Comparison of ENCODE assay signal across 1 cellular context in genomic region chr10:70109064-70109729, GRCh38.
TF ChIP-seq lines count a peak whose summit lies in the region.

No MANE protein-coding gene starts in this region.

TF ChIP-seq in HepG2, 621 proteins besides CTCF, POLR2A, EP300 and RAD21 (continued from another document and continues in another):
- TF ChIP-seq NFAT5 (CRISPR knock-in tag; IDR thresholded peaks at IDR 0.05) (0 out of 2 replicates have a peak, but pooled peaks have one; percentile 52), CREM (IDR thresholded peaks at IDR 0.05) (0 out of 2 replicates have a peak, but pooled peaks have one; percentile 20), CREM (CRISPR knock-in tag; IDR thresholded peaks at IDR 0.05) (no peak), GATAD2A (CRISPR knock-in tag; IDR thresholded peaks at IDR 0.05) (peak; percentile 82), HNF1A (IDR thresholded peaks at IDR 0.05; ENCODE audit: low read depth) (peak; percentile 42; the same call in 1 of the 2 replicates), HNF1A (CRISPR knock-in tag; IDR thresholded peaks at IDR 0.05; ENCODE audit: borderline replicate concordance) (peak; percentile 72; the same call in 1 of the 2 replicates), U2AF1 (optimal IDR thresholded peaks at IDR 0.05; ENCODE audit: low read depth, low read length) (no peak), ZNF740 (CRISPR knock-in tag; IDR thresholded peaks at IDR 0.05) (no peak), ZNF264 (CRISPR knock-in tag; IDR thresholded peaks at IDR 0.05) (peak; percentile 78), POLR2AphosphoS5 (IDR thresholded peaks at IDR 0.05; ENCODE audit: low read depth, low read length) (no peak), ZFP90 (CRISPR knock-in tag; IDR thresholded peaks at IDR 0.05; ENCODE audit: borderline replicate concordance) (peak; percentile 64), HOXA7 (CRISPR knock-in tag; IDR thresholded peaks at IDR 0.05) (no peak), ZMAT3 (CRISPR knock-in tag; conservative IDR thresholded peaks at IDR 0.05) (peak; percentile 88; the same call in 1 of the 2 replicates), ZNF414 (CRISPR knock-in tag; IDR thresholded peaks at IDR 0.05) (0 out of 2 replicates have a peak, but pooled peaks have one; percentile 43), ZNF275 (CRISPR knock-in tag; IDR thresholded peaks at IDR 0.05; ENCODE audit: borderline replicate concordance) (0 out of 2 replicates have a peak, but pooled peaks have one; percentile 68), ZFP36L2 (CRISPR knock-in tag; IDR thresholded peaks at IDR 0.05) (no peak), ZNF646 (CRISPR knock-in tag; IDR thresholded peaks at IDR 0.05) (no peak), RBM22 (optimal IDR thresholded peaks at IDR 0.05; ENCODE audit: low read length) (peak; percentile 47), TEAD3 (CRISPR knock-in tag; optimal IDR thresholded peaks at IDR 0.05; ENCODE audit: borderline replicate concordance) (peak; percentile 58), TFAP4 (IDR thresholded peaks at IDR 0.05; ENCODE audit: borderline replicate concordance, low read depth) (peak; percentile 96), ZNF337 (CRISPR knock-in tag; IDR thresholded peaks at IDR 0.05; ENCODE audit: borderline replicate concordance, low read depth) (no peak), SMARCC2 (IDR thresholded peaks at IDR 0.05) (no peak), ZNF562 (CRISPR knock-in tag; IDR thresholded peaks at IDR 0.05; ENCODE audit: borderline replicate concordance) (no peak), ZNF142 (CRISPR knock-in tag; IDR thresholded peaks at IDR 0.05) (peak; percentile 38; the same call in 1 of the 2 replicates), ZFP82 (CRISPR knock-in tag; IDR thresholded peaks at IDR 0.05; ENCODE audit: borderline replicate concordance) (no peak)
